1 cellular context compared by ENCODE assay signal in genomic region chr2:187519419-187520120, GRCh38.
TF ChIP-seq lines count a peak whose summit lies in the region.

No MANE protein-coding gene starts in this region.

TF ChIP-seq in HepG2, 621 proteins besides CTCF, POLR2A, EP300 and RAD21 (continued from another document):
- TF ChIP-seq, protein P1, sequence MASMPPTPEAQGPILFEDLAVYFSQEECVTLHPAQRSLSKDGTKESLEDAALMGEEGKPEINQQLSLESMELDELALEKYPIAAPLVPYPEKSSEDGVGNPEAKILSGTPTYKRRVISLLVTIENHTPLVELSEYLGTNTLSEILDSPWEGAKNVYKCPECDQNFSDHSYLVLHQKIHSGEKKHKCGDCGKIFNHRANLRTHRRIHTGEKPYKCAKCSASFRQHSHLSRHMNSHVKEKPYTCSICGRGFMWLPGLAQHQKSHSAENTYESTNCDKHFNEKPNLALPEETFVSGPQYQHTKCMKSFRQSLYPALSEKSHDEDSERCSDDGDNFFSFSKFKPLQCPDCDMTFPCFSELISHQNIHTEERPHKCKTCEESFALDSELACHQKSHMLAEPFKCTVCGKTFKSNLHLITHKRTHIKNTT (CRISPR knock-in tag; IDR thresholded peaks at IDR 0.05): no peak
- TF ChIP-seq, protein P2, sequence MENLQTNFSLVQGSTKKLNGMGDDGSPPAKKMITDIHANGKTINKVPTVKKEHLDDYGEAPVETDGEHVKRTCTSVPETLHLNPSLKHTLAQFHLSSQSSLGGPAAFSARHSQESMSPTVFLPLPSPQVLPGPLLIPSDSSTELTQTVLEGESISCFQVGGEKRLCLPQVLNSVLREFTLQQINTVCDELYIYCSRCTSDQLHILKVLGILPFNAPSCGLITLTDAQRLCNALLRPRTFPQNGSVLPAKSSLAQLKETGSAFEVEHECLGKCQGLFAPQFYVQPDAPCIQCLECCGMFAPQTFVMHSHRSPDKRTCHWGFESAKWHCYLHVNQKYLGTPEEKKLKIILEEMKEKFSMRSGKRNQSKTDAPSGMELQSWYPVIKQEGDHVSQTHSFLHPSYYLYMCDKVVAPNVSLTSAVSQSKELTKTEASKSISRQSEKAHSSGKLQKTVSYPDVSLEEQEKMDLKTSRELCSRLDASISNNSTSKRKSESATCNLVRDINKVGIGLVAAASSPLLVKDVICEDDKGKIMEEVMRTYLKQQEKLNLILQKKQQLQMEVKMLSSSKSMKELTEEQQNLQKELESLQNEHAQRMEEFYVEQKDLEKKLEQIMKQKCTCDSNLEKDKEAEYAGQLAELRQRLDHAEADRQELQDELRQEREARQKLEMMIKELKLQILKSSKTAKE (CRISPR knock-in tag; IDR thresholded peaks at IDR 0.05; ENCODE audit: borderline replicate concordance): no peak
- TF ChIP-seq, protein P3, sequence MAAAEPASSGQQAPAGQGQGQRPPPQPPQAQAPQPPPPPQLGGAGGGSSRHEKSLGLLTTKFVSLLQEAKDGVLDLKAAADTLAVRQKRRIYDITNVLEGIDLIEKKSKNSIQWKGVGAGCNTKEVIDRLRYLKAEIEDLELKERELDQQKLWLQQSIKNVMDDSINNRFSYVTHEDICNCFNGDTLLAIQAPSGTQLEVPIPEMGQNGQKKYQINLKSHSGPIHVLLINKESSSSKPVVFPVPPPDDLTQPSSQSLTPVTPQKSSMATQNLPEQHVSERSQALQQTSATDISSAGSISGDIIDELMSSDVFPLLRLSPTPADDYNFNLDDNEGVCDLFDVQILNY (CRISPR knock-in tag; conservative IDR thresholded peaks at IDR 0.05): no peak
- TF ChIP-seq, protein P4, sequence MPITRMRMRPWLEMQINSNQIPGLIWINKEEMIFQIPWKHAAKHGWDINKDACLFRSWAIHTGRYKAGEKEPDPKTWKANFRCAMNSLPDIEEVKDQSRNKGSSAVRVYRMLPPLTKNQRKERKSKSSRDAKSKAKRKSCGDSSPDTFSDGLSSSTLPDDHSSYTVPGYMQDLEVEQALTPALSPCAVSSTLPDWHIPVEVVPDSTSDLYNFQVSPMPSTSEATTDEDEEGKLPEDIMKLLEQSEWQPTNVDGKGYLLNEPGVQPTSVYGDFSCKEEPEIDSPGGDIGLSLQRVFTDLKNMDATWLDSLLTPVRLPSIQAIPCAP (CRISPR knock-in tag; IDR thresholded peaks at IDR 0.05; ENCODE audit: low read depth): no peak
- TF ChIP-seq BRD4 (CRISPR knock-in tag; IDR thresholded peaks at IDR 0.05) (0 out of 2 replicates have a peak, but pooled peaks have one; percentile 25), ZBTB42 (CRISPR knock-in tag; IDR thresholded peaks at IDR 0.05) (no peak), CHD2 (IDR thresholded peaks at IDR 0.05; ENCODE audit: low read depth, low read length) (no peak), HCFC1 (IDR thresholded peaks at IDR 0.05; ENCODE audit: low read depth, low read length) (no peak), HNF4A (CRISPR knock-in tag; IDR thresholded peaks at IDR 0.05) (no peak)
TF ChIP-seq in HepG2: peak in this region for 94.
